In the genomic region with DNA sequence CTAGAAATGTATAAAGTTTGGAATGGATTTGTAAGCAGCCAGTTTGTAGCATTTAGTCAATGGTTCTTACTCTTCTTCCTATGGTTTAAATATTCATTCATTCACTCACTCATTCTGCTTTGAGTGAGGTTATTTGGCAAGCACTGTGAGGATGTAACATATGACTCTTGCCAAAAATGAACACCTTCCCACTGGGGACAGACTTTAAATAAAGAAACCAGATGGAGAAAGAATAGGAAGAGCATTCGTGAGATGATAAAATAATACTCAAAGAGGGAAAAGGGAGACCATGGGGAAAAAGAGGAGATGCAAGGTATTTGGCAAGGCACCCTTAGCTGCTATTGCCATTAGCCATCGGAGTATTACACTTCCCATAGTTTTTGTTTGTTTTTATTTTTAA, we compare ENCODE assay signal across 16 cellular contexts.
A peak's percentile ranks its signal among the peaks of the same experiment; 100 is the strongest.
DNase-seq lines count a peak whose midpoint lies in the region; ATAC-seq lines count a peak whose summit lies in the region.
"Had no signal": no experiment of that assay in that cellular context is flagged by ENCODE, and none has a peak within 500 bp of the region (broad histone marks: within the 10 kb centered on the region; RNA-seq: fewer than 3 reads in every experiment).

No MANE protein-coding gene starts in this region.

- DNase-seq in G401 (ENCODE audit: low spot score), result peak; percentile 92
- peak; percentile 82 for DNase-seq in NCI-H446 treated with DMSO at 0.1 percent for 48 hours (lab: John Stamatoyannopoulos, UW)
- peak; percentile 47 to 64 for DNase-seq in cerebellar nuclear complex (lab: John Stamatoyannopoulos, UW)
- peak; percentile 17 for DNase-seq in pons (ENCODE audit: low spot score)
- DNase-seq in nucleus accumbens (lab: John Stamatoyannopoulos, UW), result no peak
- DNase-seq: AML-193; Caco-2; Calu3; CD4-positive, alpha-beta T cell; CD8-positive, alpha-beta T cell; DMS79 treated with DMSO at 0.1 percent for 48 hours; GDM1 had no signal

- in situ Hi-C loops in G401 (cut with HindIII; ENCODE audit: low sequenced_read_pairs), result no loop called here

- no peak for ATAC-seq in GM21825 (IDR thresholded peaks at IDR 0.05; ENCODE audit: unreplicated experiment)
- no peak for ATAC-seq in HG03439 (IDR thresholded peaks at IDR 0.05; ENCODE audit: unreplicated experiment)
- ATAC-seq: A549; CD8-positive, alpha-beta T cell; GM12878 had no signal

Comparison
In these comparisons a context has a peak if more than half of its experiments do, and no peak if none do; other contexts are left out.
1. DNase-seq: peak in G401 (single experiment), NCI-H446 treated with DMSO at 0.1 percent for 48 hours (single experiment), cerebellar nuclear complex (2 of 2) and pons (single experiment); none in nucleus accumbens (0 of 56).